ENCODE assay signal across 26 cellular contexts in the genomic region with DNA sequence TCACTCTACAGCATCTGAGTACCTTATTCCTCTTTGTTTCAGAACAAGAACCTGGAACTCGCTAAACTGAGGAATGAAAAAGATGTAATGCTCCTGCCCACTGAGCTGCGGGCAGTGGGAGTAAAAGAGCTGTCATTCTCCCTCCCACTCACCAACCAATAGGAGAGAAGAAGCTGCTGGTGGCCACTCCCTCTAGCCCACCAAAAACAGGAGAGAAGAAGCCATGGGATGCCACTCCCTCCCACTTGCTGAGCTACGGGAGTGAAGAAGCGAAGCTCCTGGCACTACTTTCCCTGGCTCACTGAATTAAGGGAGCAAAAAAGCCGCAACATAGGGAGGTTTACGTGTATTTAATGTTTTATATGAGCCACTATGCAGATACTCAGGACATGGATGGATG. TPM values are rescaled to one million over a fixed set of nuclear protein-coding genes. Genes with fewer than 3 reads are reported as not detected.
"Had no signal": no experiment of that assay in that cellular context is flagged by ENCODE, and none has a peak within 500 bp of the region (broad histone marks: within the 10 kb centered on the region; RNA-seq: fewer than 3 reads in every experiment).

No MANE protein-coding gene starts in this region.

- DNase-seq: IMR-90, Karpas-422, KG1, MG63, NCI-H1092 treated with DMSO at 0.1 percent for 48 hours, NCI-H1436, NCI-H187, NCI-H2029, NCI-H2081 treated with DMSO at 0.1 percent for 48 hours, NCI-H2171, NCI-H226, NCI-H446, NCI-H510A, NCI-H524 treated with DMSO at 0.1 percent for 48 hours, NCI-H69, NCI-H774, OCI-M1, PC-9, Peyer's patch, SHP77 treated with DMSO at 0.1 percent for 48 hours, SJCRH30 had no signal

- H3K4me3 ChIP-seq: MG63, PC-9, Peyer's patch, SJCRH30 had no signal

- H3K9me3 ChIP-seq: MG63, Peyer's patch, SJCRH30 had no signal

- H2AFZ ChIP-seq: PC-9 had no signal

- H3K36me3 ChIP-seq: MG63, Peyer's patch, SJCRH30 had no signal

- H3K27ac ChIP-seq: PC-9, Peyer's patch, SJCRH30 had no signal

- H3K4me2 ChIP-seq: PC-9 had no signal

- H3K27me3 ChIP-seq: MG63, Peyer's patch, SJCRH30 had no signal

- FAIRE-seq: HepG2 had no signal

- H3K4me1 ChIP-seq: Peyer's patch, SJCRH30 had no signal

- ATAC-seq: HepG2, Right ventricle myocardium inferior, SK-N-SH treated with all-trans-retinoic acid at 6 μM for 48 hours had no signal

RNA-seq across cellular contexts. Expression of a gene that starts 53.7 kb away (rescaled TPM):
- total RNA-seq: HepG2, HT1080, IMR-90, PC-9, Peyer's patch, Right ventricle myocardium inferior, RPMI7951, SJCRH30 had no signal
- polyA plus RNA-seq: HepG2, IMR-90 had no signal
